Comparison of ENCODE assay signal across 3 cellular contexts in the genomic region with DNA sequence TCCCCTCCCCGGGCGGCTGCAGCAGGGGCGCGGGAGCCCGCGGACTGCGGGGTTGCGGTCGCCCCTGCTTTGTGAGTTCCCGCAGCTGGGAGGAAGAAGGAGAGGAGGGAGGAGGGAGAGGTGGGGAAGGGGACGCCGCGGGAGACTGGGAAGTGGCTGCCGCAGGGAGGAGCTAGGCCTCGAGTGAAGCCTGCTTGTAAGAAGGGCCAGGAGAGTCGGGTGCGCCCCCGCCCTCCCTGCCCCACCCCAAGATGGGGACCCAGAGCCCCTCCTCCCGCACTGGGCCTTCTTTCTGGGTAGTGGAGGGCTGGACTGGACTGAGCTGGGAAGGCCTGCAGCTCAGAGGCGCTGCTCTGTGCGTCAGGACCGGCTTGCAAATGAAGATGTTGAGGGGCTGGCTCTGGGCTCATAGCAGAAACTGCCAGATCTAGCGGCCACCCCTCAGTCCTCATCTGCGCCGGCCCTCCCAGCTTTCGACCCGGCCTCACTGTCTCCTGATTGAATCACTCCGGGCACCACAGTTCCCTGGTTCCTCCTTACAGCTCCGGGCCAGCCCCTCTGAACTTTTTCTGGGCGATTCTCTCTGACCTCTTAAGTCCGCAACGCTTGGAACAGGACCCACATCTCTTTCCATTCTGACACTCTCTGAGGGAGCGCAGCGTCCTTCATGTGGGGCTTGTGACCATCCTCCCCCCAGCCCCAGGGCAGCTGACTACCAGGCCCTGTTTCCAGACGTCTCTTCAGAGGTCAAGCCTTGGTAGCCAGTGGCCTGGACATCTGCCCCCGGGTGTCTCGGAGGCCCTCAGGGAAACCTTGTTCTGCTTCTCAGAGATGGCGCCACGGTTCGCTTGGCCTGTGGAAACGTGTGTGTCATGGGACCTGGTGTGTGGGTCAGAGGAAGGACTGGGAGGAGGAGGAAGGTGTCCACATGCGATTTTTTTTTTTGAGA.
TF ChIP-seq lines count a peak whose summit lies in the region.

No MANE protein-coding gene starts in this region.

TF ChIP-seq in A549, 52 proteins besides CTCF, POLR2A, EP300 and RAD21 (continues in another document):
- TF ChIP-seq FOXS1 (CRISPR knock-in tag; IDR thresholded peaks at IDR 0.05) (no peak), GATA3 (IDR thresholded peaks at IDR 0.05; ENCODE audit: borderline replicate concordance) (no peak), HEYL (CRISPR knock-in tag; IDR thresholded peaks at IDR 0.05) (no peak), EHMT2 (IDR thresholded peaks at IDR 0.05; ENCODE audit: low read depth) (no peak), SMC3 (IDR thresholded peaks at IDR 0.05) (no peak), NR3C1 (IDR thresholded peaks at IDR 0.05) (no peak), MAZ (IDR thresholded peaks at IDR 0.05; ENCODE audit: borderline replicate concordance, low read depth, low read length) (no peak), ZNF302 (CRISPR knock-in tag; IDR thresholded peaks at IDR 0.05) (no peak)
- TF ChIP-seq, protein P1, sequence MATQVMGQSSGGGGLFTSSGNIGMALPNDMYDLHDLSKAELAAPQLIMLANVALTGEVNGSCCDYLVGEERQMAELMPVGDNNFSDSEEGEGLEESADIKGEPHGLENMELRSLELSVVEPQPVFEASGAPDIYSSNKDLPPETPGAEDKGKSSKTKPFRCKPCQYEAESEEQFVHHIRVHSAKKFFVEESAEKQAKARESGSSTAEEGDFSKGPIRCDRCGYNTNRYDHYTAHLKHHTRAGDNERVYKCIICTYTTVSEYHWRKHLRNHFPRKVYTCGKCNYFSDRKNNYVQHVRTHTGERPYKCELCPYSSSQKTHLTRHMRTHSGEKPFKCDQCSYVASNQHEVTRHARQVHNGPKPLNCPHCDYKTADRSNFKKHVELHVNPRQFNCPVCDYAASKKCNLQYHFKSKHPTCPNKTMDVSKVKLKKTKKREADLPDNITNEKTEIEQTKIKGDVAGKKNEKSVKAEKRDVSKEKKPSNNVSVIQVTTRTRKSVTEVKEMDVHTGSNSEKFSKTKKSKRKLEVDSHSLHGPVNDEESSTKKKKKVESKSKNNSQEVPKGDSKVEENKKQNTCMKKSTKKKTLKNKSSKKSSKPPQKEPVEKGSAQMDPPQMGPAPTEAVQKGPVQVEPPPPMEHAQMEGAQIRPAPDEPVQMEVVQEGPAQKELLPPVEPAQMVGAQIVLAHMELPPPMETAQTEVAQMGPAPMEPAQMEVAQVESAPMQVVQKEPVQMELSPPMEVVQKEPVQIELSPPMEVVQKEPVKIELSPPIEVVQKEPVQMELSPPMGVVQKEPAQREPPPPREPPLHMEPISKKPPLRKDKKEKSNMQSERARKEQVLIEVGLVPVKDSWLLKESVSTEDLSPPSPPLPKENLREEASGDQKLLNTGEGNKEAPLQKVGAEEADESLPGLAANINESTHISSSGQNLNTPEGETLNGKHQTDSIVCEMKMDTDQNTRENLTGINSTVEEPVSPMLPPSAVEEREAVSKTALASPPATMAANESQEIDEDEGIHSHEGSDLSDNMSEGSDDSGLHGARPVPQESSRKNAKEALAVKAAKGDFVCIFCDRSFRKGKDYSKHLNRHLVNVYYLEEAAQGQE (IDR thresholded peaks at IDR 0.05), result no peak
- TF ChIP-seq, protein P2, sequence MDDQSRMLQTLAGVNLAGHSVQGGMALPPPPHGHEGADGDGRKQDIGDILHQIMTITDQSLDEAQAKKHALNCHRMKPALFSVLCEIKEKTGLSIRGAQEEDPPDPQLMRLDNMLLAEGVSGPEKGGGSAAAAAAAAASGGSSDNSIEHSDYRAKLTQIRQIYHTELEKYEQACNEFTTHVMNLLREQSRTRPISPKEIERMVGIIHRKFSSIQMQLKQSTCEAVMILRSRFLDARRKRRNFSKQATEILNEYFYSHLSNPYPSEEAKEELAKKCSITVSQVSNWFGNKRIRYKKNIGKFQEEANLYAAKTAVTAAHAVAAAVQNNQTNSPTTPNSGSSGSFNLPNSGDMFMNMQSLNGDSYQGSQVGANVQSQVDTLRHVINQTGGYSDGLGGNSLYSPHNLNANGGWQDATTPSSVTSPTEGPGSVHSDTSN (IDR thresholded peaks at IDR 0.05), result no peak
- TF ChIP-seq, protein P3, sequence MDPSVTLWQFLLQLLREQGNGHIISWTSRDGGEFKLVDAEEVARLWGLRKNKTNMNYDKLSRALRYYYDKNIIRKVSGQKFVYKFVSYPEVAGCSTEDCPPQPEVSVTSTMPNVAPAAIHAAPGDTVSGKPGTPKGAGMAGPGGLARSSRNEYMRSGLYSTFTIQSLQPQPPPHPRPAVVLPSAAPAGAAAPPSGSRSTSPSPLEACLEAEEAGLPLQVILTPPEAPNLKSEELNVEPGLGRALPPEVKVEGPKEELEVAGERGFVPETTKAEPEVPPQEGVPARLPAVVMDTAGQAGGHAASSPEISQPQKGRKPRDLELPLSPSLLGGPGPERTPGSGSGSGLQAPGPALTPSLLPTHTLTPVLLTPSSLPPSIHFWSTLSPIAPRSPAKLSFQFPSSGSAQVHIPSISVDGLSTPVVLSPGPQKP (IDR thresholded peaks at IDR 0.05; ENCODE audit: low read depth, low read length), result no peak

TF ChIP-seq in GM12891, 5 proteins besides CTCF, POLR2A, EP300 and RAD21:
- TF ChIP-seq POLR2AphosphoS5 (IDR thresholded peaks at IDR 0.05; ENCODE audit: low read depth, low read length) (no peak), TAF1 (IDR thresholded peaks at IDR 0.05; ENCODE audit: low read depth, low read length) (no peak), PAX5 (IDR thresholded peaks at IDR 0.05; ENCODE audit: insufficient read depth, low read length, severe bottlenecking) (no peak), POU2F2 (IDR thresholded peaks at IDR 0.05; ENCODE audit: low read depth, low read length) (no peak), SPI1 (IDR thresholded peaks at IDR 0.05; ENCODE audit: low read depth, low read length) (no peak)

TF ChIP-seq in GM12878, 131 proteins besides CTCF, POLR2A, EP300 and RAD21:
- TF ChIP-seq KLF5 (IDR thresholded peaks at IDR 0.05; ENCODE audit: partially characterized antibody) (no peak), SMAD5 (IDR thresholded peaks at IDR 0.05; ENCODE audit: low read depth) (no peak), SPI1 (IDR thresholded peaks at IDR 0.05; ENCODE audit: borderline replicate concordance, insufficient read depth, low read depth, low read length) (no peak), SREBF2 (IDR thresholded peaks at IDR 0.05; ENCODE audit: low read length) (no peak), MTA3 (IDR thresholded peaks at IDR 0.05; ENCODE audit: borderline replicate concordance, low read length) (no peak), TCF12 (IDR thresholded peaks at IDR 0.05; ENCODE audit: low read depth, low read length) (no peak), MYC (IDR thresholded peaks at IDR 0.05; ENCODE audit: insufficient read depth, insufficient read length, insufficient replicate concordance, low read length, severe bottlenecking) (no peak), SIX5 (IDR thresholded peaks at IDR 0.05; ENCODE audit: low read depth, low read length, severe bottlenecking) (no peak), ZZZ3 (IDR thresholded peaks at IDR 0.05; ENCODE audit: control insufficient read depth, insufficient read length, low read depth) (no peak), NR2F1 (conservative IDR thresholded peaks at IDR 0.05) (no peak), IKZF2 (IDR thresholded peaks at IDR 0.05) (no peak), ZNF207 (IDR thresholded peaks at IDR 0.05; ENCODE audit: borderline replicate concordance) (no peak), RAD51 (IDR thresholded peaks at IDR 0.05) (no peak), NBN (IDR thresholded peaks at IDR 0.05) (no peak), NR2C1 (IDR thresholded peaks at IDR 0.05) (no peak)
- TF ChIP-seq, protein P4, sequence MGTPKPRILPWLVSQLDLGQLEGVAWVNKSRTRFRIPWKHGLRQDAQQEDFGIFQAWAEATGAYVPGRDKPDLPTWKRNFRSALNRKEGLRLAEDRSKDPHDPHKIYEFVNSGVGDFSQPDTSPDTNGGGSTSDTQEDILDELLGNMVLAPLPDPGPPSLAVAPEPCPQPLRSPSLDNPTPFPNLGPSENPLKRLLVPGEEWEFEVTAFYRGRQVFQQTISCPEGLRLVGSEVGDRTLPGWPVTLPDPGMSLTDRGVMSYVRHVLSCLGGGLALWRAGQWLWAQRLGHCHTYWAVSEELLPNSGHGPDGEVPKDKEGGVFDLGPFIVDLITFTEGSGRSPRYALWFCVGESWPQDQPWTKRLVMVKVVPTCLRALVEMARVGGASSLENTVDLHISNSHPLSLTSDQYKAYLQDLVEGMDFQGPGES (IDR thresholded peaks at IDR 0.05), result no peak
- TF ChIP-seq, protein P1 (IDR thresholded peaks at IDR 0.05; ENCODE audit: low read depth, low read length), result no peak
- TF ChIP-seq, protein P5, sequence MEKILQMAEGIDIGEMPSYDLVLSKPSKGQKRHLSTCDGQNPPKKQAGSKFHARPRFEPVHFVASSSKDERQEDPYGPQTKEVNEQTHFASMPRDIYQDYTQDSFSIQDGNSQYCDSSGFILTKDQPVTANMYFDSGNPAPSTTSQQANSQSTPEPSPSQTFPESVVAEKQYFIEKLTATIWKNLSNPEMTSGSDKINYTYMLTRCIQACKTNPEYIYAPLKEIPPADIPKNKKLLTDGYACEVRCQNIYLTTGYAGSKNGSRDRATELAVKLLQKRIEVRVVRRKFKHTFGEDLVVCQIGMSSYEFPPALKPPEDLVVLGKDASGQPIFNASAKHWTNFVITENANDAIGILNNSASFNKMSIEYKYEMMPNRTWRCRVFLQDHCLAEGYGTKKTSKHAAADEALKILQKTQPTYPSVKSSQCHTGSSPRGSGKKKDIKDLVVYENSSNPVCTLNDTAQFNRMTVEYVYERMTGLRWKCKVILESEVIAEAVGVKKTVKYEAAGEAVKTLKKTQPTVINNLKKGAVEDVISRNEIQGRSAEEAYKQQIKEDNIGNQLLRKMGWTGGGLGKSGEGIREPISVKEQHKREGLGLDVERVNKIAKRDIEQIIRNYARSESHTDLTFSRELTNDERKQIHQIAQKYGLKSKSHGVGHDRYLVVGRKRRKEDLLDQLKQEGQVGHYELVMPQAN (conservative IDR thresholded peaks at IDR 0.05), result no peak
- TF ChIP-seq, protein P6, sequence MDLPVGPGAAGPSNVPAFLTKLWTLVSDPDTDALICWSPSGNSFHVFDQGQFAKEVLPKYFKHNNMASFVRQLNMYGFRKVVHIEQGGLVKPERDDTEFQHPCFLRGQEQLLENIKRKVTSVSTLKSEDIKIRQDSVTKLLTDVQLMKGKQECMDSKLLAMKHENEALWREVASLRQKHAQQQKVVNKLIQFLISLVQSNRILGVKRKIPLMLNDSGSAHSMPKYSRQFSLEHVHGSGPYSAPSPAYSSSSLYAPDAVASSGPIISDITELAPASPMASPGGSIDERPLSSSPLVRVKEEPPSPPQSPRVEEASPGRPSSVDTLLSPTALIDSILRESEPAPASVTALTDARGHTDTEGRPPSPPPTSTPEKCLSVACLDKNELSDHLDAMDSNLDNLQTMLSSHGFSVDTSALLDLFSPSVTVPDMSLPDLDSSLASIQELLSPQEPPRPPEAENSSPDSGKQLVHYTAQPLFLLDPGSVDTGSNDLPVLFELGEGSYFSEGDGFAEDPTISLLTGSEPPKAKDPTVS (IDR thresholded peaks at IDR 0.05; ENCODE audit: low read depth, low read length), result no peak
